Comparison of ENCODE assay signal across 21 cellular contexts in genomic region chr2:113041871-113042270, GRCh38. TPM values are rescaled to one million over a fixed set of nuclear protein-coding genes. Genes with fewer than 3 reads are reported as not detected.
A peak's percentile ranks its signal among the peaks of the same experiment; 100 is the strongest.
DNase-seq lines count a peak whose midpoint lies in the region; ATAC-seq, FAIRE-seq and TF ChIP-seq lines count a peak whose summit lies in the region.
"Had no signal": no experiment of that assay in that cellular context is flagged by ENCODE, and none has a peak within 500 bp of the region (broad histone marks: within the 10 kb centered on the region; RNA-seq: fewer than 3 reads in every experiment).

No MANE protein-coding gene starts in this region.

- no peak for TF ChIP-seq POLR2A in H1 (IDR thresholded peaks at IDR 0.05; ENCODE audit: control extremely low read depth in 1 of 2, low read depth in 2 of 2, low read length in 2 of 2)

- no peak overlapping the region for H4K5ac ChIP-seq in H1 (ENCODE audit: insufficient read length, low read depth, low read length)

- no peaks in the 10 kb centered on the region for H4K20me1 ChIP-seq in H1 (replicated peaks in 1 of 2; ENCODE audit: control insufficient read depth in 1 of 2, insufficient read depth in 2 of 2, low read length in 2 of 2)

- H3K9ac ChIP-seq in H1 (replicated peaks in 1 of 4; ENCODE audit: extremely low read depth in 1 of 4, low read depth in 3 of 4, low read length in 3 of 4) = no peak overlapping the region

- ATAC-seq in GM19351 (IDR thresholded peaks at IDR 0.05; ENCODE audit: unreplicated experiment) (no peak), T-cell (replicated peaks in 1 of 4) (no peak)
- no peak for ATAC-seq in stimulated activated naive CD8-positive, alpha-beta T cell treated with anti-CD3 and anti-CD28 coated beads, Interleukin-15, amount 100 ng/mL, for 72 hours
- ATAC-seq: T-helper 17 cell had no signal

- no peaks in the 10 kb centered on the region; a peak in 1 of 7 replicates for H3K27me3 ChIP-seq in H1 (replicated peaks in 1 of 4; ENCODE audit: control insufficient read depth in 3 of 4, extremely low read depth in 1 of 4, insufficient read depth in 3 of 4, low read length in 3 of 4)

- no peak overlapping the region for H2BK15ac ChIP-seq in H1 (ENCODE audit: low read length)

- POLR2A ChIA-PET in H1 (lab: Charles Lee; ENCODE audit: partially characterized antibody) (no interaction called here), T-cell (lab: Charles Lee) (no interaction called here)

- no peak overlapping the region for H2AK5ac ChIP-seq in H1 (ENCODE audit: low read depth, low read length)

- H3K14ac ChIP-seq in H1 (ENCODE audit: insufficient read length) = no peak overlapping the region

- no peak overlapping the region for H2AFZ ChIP-seq in H1 (ENCODE audit: low read length)

- H3K4me3 ChIP-seq in LNCaP clone FGC (ENCODE audit: low read depth, low read length) = no peak overlapping the region
- H3K4me3 ChIP-seq in H1 (ENCODE audit: extremely low read depth in 1 of 4, insufficient read depth in 2 of 4, low read depth in 3 of 4, low read length in 4 of 4) = no peak overlapping the region

- H3K56ac ChIP-seq in H1 (replicated peaks; ENCODE audit: insufficient read length, low read depth, low read length) = no peak overlapping the region

- no peak overlapping the region for H3K4ac ChIP-seq in H1 (replicated peaks; ENCODE audit: insufficient read length, low read depth, low read length)

- TF ChIP-seq EP300 in H1 (IDR thresholded peaks at IDR 0.05; ENCODE audit: borderline replicate concordance in 1 of 2, low read depth in 2 of 2, low read length in 2 of 2) = no peak

- peak; percentile 37 to 51; a peak in 3 of 4 replicates for TF ChIP-seq RAD21 in H1 (IDR thresholded peaks at IDR 0.05 in 1 of 2, conservative IDR thresholded peaks at IDR 0.05 in 1 of 2; ENCODE audit: low read depth in 2 of 2, low read length in 2 of 2)

- 65% methylated on average over 5 of the region's 5 CpGs; no CpG with 5 or more reads in 1 of the 2 experiments for WGBS in H1 (ENCODE audit: extremely low coverage in 1 of 2, insufficient coverage in 1 of 2, insufficient read length in 1 of 2, insufficient replicate concordance in 2 of 2, low coverage in 1 of 2, low lambda C conversion rate in 2 of 2, missing lambda C conversion rate in 1 of 2), 2 experiments

- DNase-seq in LNCaP clone FGC (ENCODE audit: low read depth) = no peak
- DNase-seq in H1 (ENCODE audit: low read depth in 1 of 2, low spot score in 2 of 2) = no peak
- peak; percentile 32 for DNase-seq in osteocyte (ENCODE audit: extremely low spot score, unreplicated experiment)
- DNase-seq in T-cell = no peak
- DNase-seq in stimulated activated naive CD8-positive, alpha-beta T cell treated with anti-CD3 and anti-CD28 coated beads, Interleukin-15, amount 100 ng/mL, for 72 hours = no peak
- DNase-seq: activated T-cell treated with anti-CD3 and anti-CD28 coated beads for 4 hours, C1 segment of cervical spinal cord, caudate nucleus, kidney glomerular epithelial cell, NCI-H1417, T-helper 17 cell had no signal

- H4K91ac ChIP-seq in H1 (replicated peaks; ENCODE audit: insufficient read length, low read length) = no peak overlapping the region

- H3K9me3 Mint-ChIP-seq in osteocyte (ENCODE audit: unreplicated experiment) (no peaks in the 10 kb centered on the region), T-cell (no peaks in the 10 kb centered on the region)
- H3K9me3 Mint-ChIP-seq in stimulated activated naive CD8-positive, alpha-beta T cell treated with anti-CD3 and anti-CD28 coated beads, Interleukin-15, amount 100 ng/mL, for 72 hours = no peaks in the 10 kb centered on the region

- H3K4me1 Mint-ChIP-seq in osteocyte (ENCODE audit: unreplicated experiment) = no peaks in the 10 kb centered on the region
- H3K4me1 Mint-ChIP-seq in T-cell = peaks cover 0 to 6% (median 0%) of the 10 kb centered on the region in 3 donors
- H3K4me1 Mint-ChIP-seq in stimulated activated naive CD8-positive, alpha-beta T cell treated with anti-CD3 and anti-CD28 coated beads, Interleukin-15, amount 100 ng/mL, for 72 hours = no peaks in the 10 kb centered on the region
- H3K4me1 Mint-ChIP-seq: IgD-negative memory B cell had no signal

- no peak overlapping the region for H2BK20ac ChIP-seq in H1 (ENCODE audit: low read length)

- H3K79me2 ChIP-seq in H1 (ENCODE audit: control insufficient read depth in 1 of 2, insufficient read depth in 2 of 2, low read length in 2 of 2) = no peaks in the 10 kb centered on the region

- H4K8ac ChIP-seq in H1 (ENCODE audit: extremely low read depth, insufficient read depth, low read length) = no peak overlapping the region

- no peak overlapping the region for H2BK120ac ChIP-seq in H1 (replicated peaks; ENCODE audit: low read depth, low read length)

- H3K4me2 ChIP-seq in H1 (ENCODE audit: insufficient read depth in 1 of 2, low read depth in 2 of 2, low read length in 2 of 2) = no peak overlapping the region

- no peak overlapping the region for H2BK12ac ChIP-seq in H1 (ENCODE audit: low read depth, low read length)

- H3K4me1 ChIP-seq in H1 (replicated peaks in 1 of 4; ENCODE audit: control insufficient read depth in 3 of 4, insufficient read depth in 4 of 4, low read length in 3 of 4) = no peaks in the 10 kb centered on the region

- H3K36me3 Mint-ChIP-seq in osteocyte (ENCODE audit: unreplicated experiment) (no peaks in the 10 kb centered on the region), T-cell (no peaks in the 10 kb centered on the region)
- H3K36me3 Mint-ChIP-seq: activated naive CD8-positive, alpha-beta T cell had no signal

- H3K18ac ChIP-seq in H1 (ENCODE audit: extremely low read depth, low read length) = no peak overlapping the region

- H3K27me3 Mint-ChIP-seq in osteocyte (ENCODE audit: unreplicated experiment) = peaks cover 71% of the 10 kb centered on the region
- peaks cover 1 to 11% of the 10 kb centered on the region in 2 donors for H3K27me3 Mint-ChIP-seq in T-cell
- no peaks in the 10 kb centered on the region for H3K27me3 Mint-ChIP-seq in stimulated activated naive CD8-positive, alpha-beta T cell treated with anti-CD3 and anti-CD28 coated beads, Interleukin-15, amount 100 ng/mL, for 72 hours
- H3K27me3 Mint-ChIP-seq: activated naive CD8-positive, alpha-beta T cell had no signal

- H3K36me3 ChIP-seq in H1 (ENCODE audit: control insufficient read depth in 2 of 4, insufficient read depth in 4 of 4, low read length in 3 of 4) = no peaks in the 10 kb centered on the region

- CTCF ChIA-PET in H1 (lab: Charles Lee; ENCODE audit: partially characterized antibody) = interaction anchor here (0.8 to 1.5 kb wide), 6 partner anchors 11 to 329 kb away, joined by 3 to 4 read pairs (median 4); no protein-coding TSS in a partner anchor
- CTCF ChIA-PET in T-cell (lab: Charles Lee) = no interaction called here

- TF ChIP-seq CTCF in GM12873 (IDR thresholded peaks at IDR 0.05; ENCODE audit: insufficient read depth, low read depth, low read length, missing control alignments) (peak; percentile 56), LNCaP clone FGC (IDR thresholded peaks at IDR 0.05; ENCODE audit: control insufficient read depth, extremely low read depth, insufficient read depth) (peak; percentile 25; the same call in 1 of the 2 replicates), H1 (IDR thresholded peaks at IDR 0.05; ENCODE audit: control extremely low read depth in 1 of 3, insufficient read depth in 1 of 3, low read depth in 1 of 3, low read length in 3 of 3) (peak; percentile 21 to 68 (median 42)), osteocyte (IDR thresholded peaks at IDR 0.05) (no peak)

- H2BK5ac ChIP-seq in H1 (ENCODE audit: low read depth, low read length) = no peak overlapping the region

- H3K27ac Mint-ChIP-seq in osteocyte (ENCODE audit: unreplicated experiment) (no peak overlapping the region), T-cell (no peak overlapping the region)
- H3K27ac Mint-ChIP-seq in stimulated activated naive CD8-positive, alpha-beta T cell treated with anti-CD3 and anti-CD28 coated beads, Interleukin-15, amount 100 ng/mL, for 72 hours = no peak overlapping the region
- H3K27ac Mint-ChIP-seq: activated naive CD8-positive, alpha-beta T cell; IgD-negative memory B cell; T-helper 17 cell had no signal

- peak; percentile 36 for FAIRE-seq in H1 (lab: Jason Lieb, UNC)
- FAIRE-seq: endometrium had no signal

- H3K4me3 Mint-ChIP-seq in osteocyte (ENCODE audit: unreplicated experiment) (no peak overlapping the region), T-cell (no peak overlapping the region)
- H3K4me3 Mint-ChIP-seq in stimulated activated naive CD8-positive, alpha-beta T cell treated with anti-CD3 and anti-CD28 coated beads, Interleukin-15, amount 100 ng/mL, for 72 hours = no peak overlapping the region
- H3K4me3 Mint-ChIP-seq: activated naive CD8-positive, alpha-beta T cell; IgD-negative memory B cell; T-helper 17 cell had no signal

- peaks cover 0 to 2% of the 10 kb centered on the region in 2 experiments; a peak in 2 of 4 replicates for H3K9me3 ChIP-seq in H1 (ENCODE audit: insufficient read depth in 2 of 2, low read depth in 1 of 2, low read length in 1 of 2)

- no peaks in the 10 kb centered on the region for H3K79me1 ChIP-seq in H1 (ENCODE audit: low read depth, low read length)

- H3K27ac ChIP-seq in H1 (ENCODE audit: low read depth, low read length) = no peak overlapping the region
- H3K27ac ChIP-seq: RWPE1 had no signal

- H3K23me2 ChIP-seq in H1 (ENCODE audit: low read depth, low read length) = no peaks in the 10 kb centered on the region

- H3K23ac ChIP-seq in H1 (ENCODE audit: insufficient read length) = no peak overlapping the region

RNA-seq across cellular contexts. Expression of gene IL36B, which starts 10.8 kb away (rescaled TPM):
- not detected in 2 replicates for total RNA-seq in H1 (2021; fragmentation: NEBNext Ultra II Directional; extraction: Animal tissue kit (Norgen Biotek cat#: 25700))
- not detected in 2 replicates for polyA plus RNA-seq in H1 (2011; rRNA removed)
- not detected for polyA plus RNA-seq in H1 (2011; cell fraction: cytosol; rRNA removed)
- not detected for polyA plus RNA-seq in H1 (2011; cell fraction: nucleus; rRNA removed)
- polyA plus RNA-seq in H1 (2012, experiment 1 of 2) = not detected in 4 replicates
- not detected for polyA plus RNA-seq in H1 (2012, experiment 2 of 2)
- not detected for polyA plus RNA-seq in H1 (2013, experiment 1 of 2)
- polyA plus RNA-seq in H1 (2013, experiment 2 of 2) = not detected
- polyA minus RNA-seq in H1 (2011; rRNA and poly(A)+ RNA removed) = not detected in 2 replicates
- polyA minus RNA-seq in H1 (2011; cell fraction: cytosol; rRNA and poly(A)+ RNA removed) = not detected
- not detected for polyA minus RNA-seq in H1 (2011; cell fraction: nucleus; rRNA and poly(A)+ RNA removed)
- total RNA-seq in osteocyte (not detected in 2 replicates), T-cell (not detected)
- total RNA-seq: myocyte, NCI-H460, posterior vena cava, T-helper 17 cell, temporal lobe had no signal
- polyA plus RNA-seq: IgD-negative memory B cell had no signal

RNA-seq across cellular contexts. Expression of gene IL36RN, which starts 17.1 kb away (rescaled TPM):
- total RNA-seq in H1 (2021; fragmentation: NEBNext Ultra II Directional; extraction: Animal tissue kit (Norgen Biotek cat#: 25700)) = not detected in 2 replicates
- not detected in 2 replicates for polyA plus RNA-seq in H1 (2011; rRNA removed)
- not detected for polyA plus RNA-seq in H1 (2011; cell fraction: cytosol; rRNA removed)
- polyA plus RNA-seq in H1 (2011; cell fraction: nucleus; rRNA removed) = not detected
- polyA plus RNA-seq in H1 (2012, experiment 1 of 2) = not detected in 4 replicates
- not detected for polyA plus RNA-seq in H1 (2012, experiment 2 of 2)
- polyA plus RNA-seq in H1 (2013, experiment 1 of 2) = not detected
- polyA plus RNA-seq in H1 (2013, experiment 2 of 2) = not detected
- not detected in 2 replicates for polyA minus RNA-seq in H1 (2011; rRNA and poly(A)+ RNA removed)
- not detected for polyA minus RNA-seq in H1 (2011; cell fraction: cytosol; rRNA and poly(A)+ RNA removed)
- not detected for polyA minus RNA-seq in H1 (2011; cell fraction: nucleus; rRNA and poly(A)+ RNA removed)
- not detected in 2 replicates for total RNA-seq in osteocyte
- total RNA-seq in T-cell = not detected
- total RNA-seq: myocyte, NCI-H460, posterior vena cava, T-helper 17 cell, temporal lobe had no signal
- polyA plus RNA-seq: IgD-negative memory B cell had no signal

RNA-seq across cellular contexts. Expression of gene IL1F10, which starts 25.9 kb away (rescaled TPM):
- total RNA-seq in H1 (2021; fragmentation: NEBNext Ultra II Directional; extraction: Animal tissue kit (Norgen Biotek cat#: 25700)) = not detected in 2 replicates
- not detected in 2 replicates for polyA plus RNA-seq in H1 (2011; rRNA removed)
- not detected for polyA plus RNA-seq in H1 (2011; cell fraction: cytosol; rRNA removed)
- polyA plus RNA-seq in H1 (2011; cell fraction: nucleus; rRNA removed) = not detected
- polyA plus RNA-seq in H1 (2012, experiment 1 of 2) = not detected in 4 replicates
- polyA plus RNA-seq in H1 (2012, experiment 2 of 2) = not detected
- not detected for polyA plus RNA-seq in H1 (2013, experiment 1 of 2)
- polyA plus RNA-seq in H1 (2013, experiment 2 of 2) = not detected
- not detected in 2 replicates for polyA minus RNA-seq in H1 (2011; rRNA and poly(A)+ RNA removed)
- polyA minus RNA-seq in H1 (2011; cell fraction: cytosol; rRNA and poly(A)+ RNA removed) = not detected
- not detected for polyA minus RNA-seq in H1 (2011; cell fraction: nucleus; rRNA and poly(A)+ RNA removed)
- total RNA-seq in osteocyte (not detected in 2 replicates), T-cell (not detected)
- total RNA-seq: myocyte, NCI-H460, posterior vena cava, T-helper 17 cell, temporal lobe had no signal
- polyA plus RNA-seq: IgD-negative memory B cell had no signal

RNA-seq across cellular contexts. Expression of gene IL36A, which starts 36.6 kb away (rescaled TPM):
- total RNA-seq in H1 (2021; fragmentation: NEBNext Ultra II Directional; extraction: Animal tissue kit (Norgen Biotek cat#: 25700)) = not detected in 2 replicates
- not detected in 2 replicates for polyA plus RNA-seq in H1 (2011; rRNA removed)
- not detected for polyA plus RNA-seq in H1 (2011; cell fraction: cytosol; rRNA removed)
- not detected for polyA plus RNA-seq in H1 (2011; cell fraction: nucleus; rRNA removed)
- polyA plus RNA-seq in H1 (2012, experiment 1 of 2) = not detected in 4 replicates
- not detected for polyA plus RNA-seq in H1 (2012, experiment 2 of 2)
- polyA plus RNA-seq in H1 (2013, experiment 1 of 2) = not detected
- not detected for polyA plus RNA-seq in H1 (2013, experiment 2 of 2)
- not detected in 2 replicates for polyA minus RNA-seq in H1 (2011; rRNA and poly(A)+ RNA removed)
- polyA minus RNA-seq in H1 (2011; cell fraction: cytosol; rRNA and poly(A)+ RNA removed) = not detected
- polyA minus RNA-seq in H1 (2011; cell fraction: nucleus; rRNA and poly(A)+ RNA removed) = not detected
- total RNA-seq in osteocyte = not detected in 2 replicates
- total RNA-seq in T-cell = under 1 TPM in 4 of 5 donors, not detected in 1; 0.32 to 0.60 (median 0.58) TPM
- total RNA-seq: myocyte, NCI-H460, posterior vena cava, T-helper 17 cell, temporal lobe had no signal
- polyA plus RNA-seq: IgD-negative memory B cell had no signal
